32 cellular contexts compared by ENCODE assay signal in the genomic region with DNA sequence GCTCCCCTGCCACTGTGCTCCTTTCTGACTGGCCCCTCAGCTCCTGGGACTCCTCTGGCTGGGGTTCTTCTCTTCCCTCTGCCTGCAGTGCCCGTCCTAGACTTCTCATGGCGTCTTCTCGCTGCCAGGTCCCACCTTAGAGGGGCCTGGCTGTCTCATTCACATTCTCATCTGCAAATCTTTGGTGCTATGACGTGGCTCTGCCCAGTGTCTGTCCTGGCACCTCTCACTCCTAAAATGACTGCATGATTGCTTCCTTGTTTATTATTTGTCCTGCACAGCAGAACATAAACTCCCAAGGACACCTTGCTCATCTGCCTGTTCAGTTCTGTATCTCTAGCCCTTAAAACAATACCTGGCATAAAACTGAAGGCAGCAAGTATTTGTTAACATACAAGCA.
"Had no signal": no experiment of that assay in that cellular context is flagged by ENCODE, and none has a peak within 500 bp of the region (broad histone marks: within the 10 kb centered on the region; RNA-seq: fewer than 3 reads in every experiment).

No MANE protein-coding gene starts in this region.

- H3K27ac ChIP-seq: ascending aorta, cardiac muscle cell, WERI-Rb-1 had no signal

- DNase-seq: activated CD4-positive, alpha-beta memory T cell treated with anti-CD3 and anti-CD28 coated beads, Interleukin-2, amount 10 ng/mL, durations not matched to agents 7 days and 5 days; activated CD4-positive, alpha-beta T cell treated with anti-CD3 and anti-CD28 coated beads for 1 hour; activated CD4-positive, alpha-beta T cell treated with anti-CD3 and anti-CD28 coated beads for 36 hours; activated CD4-positive, alpha-beta T cell treated with anti-CD3 and anti-CD28 coated beads for 48 hours; activated CD4-positive, alpha-beta T cell treated with anti-CD3 and anti-CD28 coated beads, Interleukin-2, amount 10 ng/mL, durations not matched to agents 7 days and 5 days; activated CD4-positive, alpha-beta T cell treated with anti-CD3 and anti-CD28 coated beads, Interleukin-2, amount 50 U/mL, for 48 hours; activated CD4-positive, CD25-positive, alpha-beta regulatory T cell; activated CD8-positive, alpha-beta memory T cell treated with anti-CD3 and anti-CD28 coated beads for 24 hours; activated CD8-positive, alpha-beta memory T cell treated with anti-CD3 and anti-CD28 coated beads, Interleukin-2, amount 10 ng/mL, durations not matched to agents 7 days and 5 days; activated CD8-positive, alpha-beta memory T cell treated with anti-CD3 and anti-CD28 coated beads, Interleukin-2, amount 50 U/mL, for 48 hours; activated CD8-positive, alpha-beta T cell treated with anti-CD3 and anti-CD28 coated beads, Interleukin-2, amount 10 ng/mL, durations not matched to agents 7 days and 5 days; activated effector memory CD4-positive, alpha-beta T cell treated with Interleukin-2 at 50 U/mL for 16 hours; activated gamma-delta T cell; activated naive CD4-positive, alpha-beta T cell treated with anti-CD3 and anti-CD28 coated beads, Interleukin-2, amount 10 ng/mL, durations not matched to agents 7 days and 5 days; activated naive CD4-positive, alpha-beta T cell treated with Interleukin-2 at 50 U/mL for 16 hours; activated naive CD8-positive, alpha-beta T cell treated with anti-CD3 and anti-CD28 coated beads, Interleukin-2, amount 10 ng/mL, durations not matched to agents 7 days and 5 days; activated naive CD8-positive, alpha-beta T cell treated with anti-CD3 and anti-CD28 coated beads, Interleukin-2, amount 50 U/mL, for 24 hours; activated T-cell treated with anti-CD3 and anti-CD28 coated beads, Interleukin-2, amount 50 U/mL, for 24 hours; activated T-cell treated with anti-CD3 and anti-CD28 coated beads, Interleukin-2, amount 50 U/mL, for 48 hours; amygdala; anterior cingulate cortex; caudate nucleus; cerebellar nuclear complex; T-helper 2 cell; T-helper 9 cell; WERI-Rb-1 had no signal

- H3K9me3 ChIP-seq: ascending aorta had no signal

- H3K27me3 ChIP-seq: ascending aorta, cardiac muscle cell had no signal

- H3K4me1 ChIP-seq: ascending aorta had no signal

- ATAC-seq: activated CD4-positive, alpha-beta T cell treated with anti-CD3 and anti-CD28 coated beads for 36 hours; activated CD4-positive, CD25-positive, alpha-beta regulatory T cell treated with anti-CD3 and anti-CD28 coated beads, Interleukin-2, amount 50 U/mL, for 24 hours; activated CD8-positive, alpha-beta memory T cell treated with anti-CD3 and anti-CD28 coated beads, Interleukin-2, amount 10 ng/mL, durations not matched to agents 7 days and 5 days; activated CD8-positive, alpha-beta T cell treated with anti-CD3 and anti-CD28 coated beads, Interleukin-2, amount 10 ng/mL, durations not matched to agents 7 days and 5 days; activated naive CD8-positive, alpha-beta T cell treated with anti-CD3 and anti-CD28 coated beads, Interleukin-2, amount 50 U/mL, for 24 hours; WTC11 had no signal

- FAIRE-seq: bronchial epithelial cell, TTC549 had no signal

- H3K4me3 ChIP-seq: ascending aorta, cardiac muscle cell had no signal

- H3K36me3 ChIP-seq: ascending aorta, cardiac muscle cell, WERI-Rb-1 had no signal
